In genomic region chr1:23691499-23692307, GRCh38 we compare ENCODE assay signal across 8 cellular contexts. TPM values are rescaled to one million over a fixed set of nuclear protein-coding genes. Genes with fewer than 3 reads are reported as not detected.
A peak's percentile ranks its signal among the peaks of the same experiment; 100 is the strongest.
DNase-seq lines count a peak whose midpoint lies in the region; TF ChIP-seq lines count a peak whose summit lies in the region.

TSS of gene RPL11 (plus strand) at chr1:23691806. CDS start at chr1:23691824, 18 bp downstream.

- H4K20me1 ChIP-seq in neural cell (ENCODE audit: insufficient read depth): no peaks in the 10 kb centered on the region

- H3K27me3 ChIP-seq in H7 (ENCODE audit: control insufficient read depth, insufficient read depth, low read length) (no peaks in the 10 kb centered on the region), neural cell (ENCODE audit: insufficient read depth, low read depth, low read length) (no peaks in the 10 kb centered on the region), stomach (no peaks in the 10 kb centered on the region)

- TF ChIP-seq CTCF in neural cell (IDR thresholded peaks at IDR 0.05; ENCODE audit: poor library complexity, severe bottlenecking) (peak; percentile 85), stomach (IDR thresholded peaks at IDR 0.05) (peak in 5 of 7 experiments; percentile 81 to 89 (median 84))

- TF ChIP-seq EP300 in neural cell (conservative IDR thresholded peaks at IDR 0.05; ENCODE audit: poor library complexity, severe bottlenecking) (peak; percentile 68), stomach (IDR thresholded peaks at IDR 0.05) (no peak)

- peak within 1 kb of the TSS; percentile 81 for H3K4me2 ChIP-seq in neural cell (ENCODE audit: low read length)

- H3K4me1 ChIP-seq in stomach: peaks cover 36 to 51% (median 45%) of the 10 kb centered on the region in 4 donors

- H3K4me3 ChIP-seq in H7 (ENCODE audit: insufficient read depth, low read depth, low read length) (peak within 1 kb of the TSS; percentile 99), neural cell (ENCODE audit: low read length) (peak within 1 kb of the TSS; percentile 77), stomach (peak within 1 kb of the TSS; percentile 75 to 90 (median 84))

- H3F3A ChIP-seq in neural cell (ENCODE audit: insufficient read depth, low read length, poor library complexity, severe bottlenecking): no peaks in the 10 kb centered on the region

- intact Hi-C loops in stomach (cut with DNase I; ENCODE audit: low total_unique reads): loop anchor here (5.0 kb wide), 1 partner anchor 56 kb away; no protein-coding TSS in a partner anchor

- H3K9me3 ChIP-seq in neural cell (ENCODE audit: low read length) (no peaks in the 10 kb centered on the region), stomach (no peaks in the 10 kb centered on the region)

- TF ChIP-seq RAD21 in neural cell (conservative IDR thresholded peaks at IDR 0.05): peak; percentile 29

- 0 to 1% (median 1%) methylated on average over 39 to 45 of the region's 45 CpGs for WGBS in stomach, 5 donors

- DNase-seq in ELR (ENCODE audit: low read depth) (peak; percentile 97), H7 (peak; percentile 92), M059J (ENCODE audit: low read depth) (peak; percentile 94), SIG-M5 (lab: John Stamatoyannopoulos, UW) (peak; percentile 69), activated gamma-delta T cell (lab: John Stamatoyannopoulos, UW) (peak; percentile 32), fibroblast of the conjunctiva (ENCODE audit: low read depth) (peak; percentile 92), stomach (peak; percentile 94)

- H3K36me3 ChIP-seq in H7 (replicated peaks; ENCODE audit: control insufficient read depth, insufficient read depth, low read length): peaks cover 44% of the 10 kb centered on the region
- peaks cover 4% of the 10 kb centered on the region for H3K36me3 ChIP-seq in neural cell (ENCODE audit: insufficient read depth, low read length)
- H3K36me3 ChIP-seq in stomach: peaks cover 33 to 43% (median 39%) of the 10 kb centered on the region in 4 donors

- peak in 2 of 4 donors; percentile 56 to 71 for TF ChIP-seq POLR2A in stomach (IDR thresholded peaks at IDR 0.05)

- H3K9me2 ChIP-seq in neural cell (ENCODE audit: insufficient read depth, low read length): no peaks in the 10 kb centered on the region

- H3K9ac ChIP-seq in neural cell (ENCODE audit: low read length): peak within 1 kb of the TSS; percentile 91

- H2AFZ ChIP-seq in neural cell (ENCODE audit: low read depth, low read length): peak within 1 kb of the TSS; percentile 70

- peaks cover 26% of the 10 kb centered on the region for H3K79me2 ChIP-seq in neural cell (replicated peaks; ENCODE audit: insufficient read depth, low read length)

- H3K27ac ChIP-seq in neural cell (ENCODE audit: low read length): peak within 1 kb of the TSS; percentile 87
- peak within 1 kb of the TSS; percentile 79 to 92 (median 90) for H3K27ac ChIP-seq in stomach

TF ChIP-seq in neural cell, 6 proteins besides CTCF, POLR2A, EP300 and RAD21:
- TF ChIP-seq SMC3 (conservative IDR thresholded peaks at IDR 0.05; ENCODE audit: poor library complexity) (peak; percentile 33), MXI1 (conservative IDR thresholded peaks at IDR 0.05; ENCODE audit: poor library complexity, severe bottlenecking) (peak; percentile 85), POLR2AphosphoS5 (IDR thresholded peaks at IDR 0.05) (peak; percentile 98), TAF1 (IDR thresholded peaks at IDR 0.05; ENCODE audit: low read depth) (peak; percentile 99), EZH2 (IDR thresholded peaks at IDR 0.05; ENCODE audit: borderline replicate concordance, insufficient read depth, low read length, poor library complexity, severe bottlenecking) (no peak), REST (IDR thresholded peaks at IDR 0.05; ENCODE audit: borderline replicate concordance) (peak; percentile 99)

RNA-seq across cellular contexts. Expression of gene RPL11, which starts in this region (rescaled TPM):
- 1,671 and 2,124 TPM in 2 replicates for total RNA-seq in H7 (2014; rRNA removed; shearing (Covaris generic))
- total RNA-seq in M059J (2014; rRNA removed; shearing (Covaris generic)): 897 and 1,213 TPM in 2 replicates
- 1,052 and 1,136 TPM in 2 replicates for polyA plus RNA-seq in neural cell
- 364 and 436 TPM in 2 replicates for polyA minus RNA-seq in neural cell
- total RNA-seq in stomach: 1,000 to 10,000 TPM in 1 of 5 donors, 100 to 1,000 TPM in 4; 255 to 1,618 (median 778) TPM
- 1,000 to 10,000 TPM; 3,493 to 4,094 (median 3,871) TPM for polyA plus RNA-seq in stomach

Comparison
In these comparisons a context has a peak if more than half of its experiments do, and no peak if none do; other contexts are left out.
1. Peak in every context shown above with its lines: DNase-seq, H3K4me3 ChIP-seq and H3K27ac ChIP-seq.
2. DNase-seq: peak in every context shown above with its lines; median percentile 97 in ELR; 94 in M059J; 94 in stomach; 92 in H7; 92 in fibroblast of the conjunctiva; 69 in SIG-M5; 32 in activated gamma-delta T cell.